In the genomic region with DNA sequence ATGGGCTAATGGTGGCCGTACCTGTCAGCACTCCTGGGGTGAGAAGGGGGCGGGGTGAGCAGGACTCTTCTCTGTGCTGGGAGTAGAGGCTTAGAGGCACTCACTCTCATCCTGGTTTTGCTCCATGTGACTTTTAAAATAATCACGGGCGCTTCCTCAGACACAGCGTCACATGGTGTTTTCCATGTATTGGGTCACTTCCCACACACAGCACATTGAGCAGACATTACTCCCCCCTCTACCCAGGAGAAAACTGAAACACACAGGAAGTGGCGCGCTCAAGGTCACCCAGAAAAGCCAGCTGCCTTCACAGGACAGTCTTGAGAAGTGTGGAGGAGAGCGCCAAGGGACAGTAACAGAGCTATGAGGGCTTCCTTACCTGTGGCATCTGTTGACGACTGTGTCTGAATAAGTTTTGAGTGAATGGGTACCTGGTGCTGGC, we compare ENCODE assay signal across 1 cellular context.
A peak's percentile ranks its signal among the peaks of the same experiment; 100 is the strongest.
TF ChIP-seq lines count a peak whose summit lies in the region.

No MANE protein-coding gene starts in this region.

TF ChIP-seq in HepG2, 621 proteins besides CTCF, POLR2A, EP300 and RAD21 (continued from another document and continues in another):
- TF ChIP-seq, protein P1, sequence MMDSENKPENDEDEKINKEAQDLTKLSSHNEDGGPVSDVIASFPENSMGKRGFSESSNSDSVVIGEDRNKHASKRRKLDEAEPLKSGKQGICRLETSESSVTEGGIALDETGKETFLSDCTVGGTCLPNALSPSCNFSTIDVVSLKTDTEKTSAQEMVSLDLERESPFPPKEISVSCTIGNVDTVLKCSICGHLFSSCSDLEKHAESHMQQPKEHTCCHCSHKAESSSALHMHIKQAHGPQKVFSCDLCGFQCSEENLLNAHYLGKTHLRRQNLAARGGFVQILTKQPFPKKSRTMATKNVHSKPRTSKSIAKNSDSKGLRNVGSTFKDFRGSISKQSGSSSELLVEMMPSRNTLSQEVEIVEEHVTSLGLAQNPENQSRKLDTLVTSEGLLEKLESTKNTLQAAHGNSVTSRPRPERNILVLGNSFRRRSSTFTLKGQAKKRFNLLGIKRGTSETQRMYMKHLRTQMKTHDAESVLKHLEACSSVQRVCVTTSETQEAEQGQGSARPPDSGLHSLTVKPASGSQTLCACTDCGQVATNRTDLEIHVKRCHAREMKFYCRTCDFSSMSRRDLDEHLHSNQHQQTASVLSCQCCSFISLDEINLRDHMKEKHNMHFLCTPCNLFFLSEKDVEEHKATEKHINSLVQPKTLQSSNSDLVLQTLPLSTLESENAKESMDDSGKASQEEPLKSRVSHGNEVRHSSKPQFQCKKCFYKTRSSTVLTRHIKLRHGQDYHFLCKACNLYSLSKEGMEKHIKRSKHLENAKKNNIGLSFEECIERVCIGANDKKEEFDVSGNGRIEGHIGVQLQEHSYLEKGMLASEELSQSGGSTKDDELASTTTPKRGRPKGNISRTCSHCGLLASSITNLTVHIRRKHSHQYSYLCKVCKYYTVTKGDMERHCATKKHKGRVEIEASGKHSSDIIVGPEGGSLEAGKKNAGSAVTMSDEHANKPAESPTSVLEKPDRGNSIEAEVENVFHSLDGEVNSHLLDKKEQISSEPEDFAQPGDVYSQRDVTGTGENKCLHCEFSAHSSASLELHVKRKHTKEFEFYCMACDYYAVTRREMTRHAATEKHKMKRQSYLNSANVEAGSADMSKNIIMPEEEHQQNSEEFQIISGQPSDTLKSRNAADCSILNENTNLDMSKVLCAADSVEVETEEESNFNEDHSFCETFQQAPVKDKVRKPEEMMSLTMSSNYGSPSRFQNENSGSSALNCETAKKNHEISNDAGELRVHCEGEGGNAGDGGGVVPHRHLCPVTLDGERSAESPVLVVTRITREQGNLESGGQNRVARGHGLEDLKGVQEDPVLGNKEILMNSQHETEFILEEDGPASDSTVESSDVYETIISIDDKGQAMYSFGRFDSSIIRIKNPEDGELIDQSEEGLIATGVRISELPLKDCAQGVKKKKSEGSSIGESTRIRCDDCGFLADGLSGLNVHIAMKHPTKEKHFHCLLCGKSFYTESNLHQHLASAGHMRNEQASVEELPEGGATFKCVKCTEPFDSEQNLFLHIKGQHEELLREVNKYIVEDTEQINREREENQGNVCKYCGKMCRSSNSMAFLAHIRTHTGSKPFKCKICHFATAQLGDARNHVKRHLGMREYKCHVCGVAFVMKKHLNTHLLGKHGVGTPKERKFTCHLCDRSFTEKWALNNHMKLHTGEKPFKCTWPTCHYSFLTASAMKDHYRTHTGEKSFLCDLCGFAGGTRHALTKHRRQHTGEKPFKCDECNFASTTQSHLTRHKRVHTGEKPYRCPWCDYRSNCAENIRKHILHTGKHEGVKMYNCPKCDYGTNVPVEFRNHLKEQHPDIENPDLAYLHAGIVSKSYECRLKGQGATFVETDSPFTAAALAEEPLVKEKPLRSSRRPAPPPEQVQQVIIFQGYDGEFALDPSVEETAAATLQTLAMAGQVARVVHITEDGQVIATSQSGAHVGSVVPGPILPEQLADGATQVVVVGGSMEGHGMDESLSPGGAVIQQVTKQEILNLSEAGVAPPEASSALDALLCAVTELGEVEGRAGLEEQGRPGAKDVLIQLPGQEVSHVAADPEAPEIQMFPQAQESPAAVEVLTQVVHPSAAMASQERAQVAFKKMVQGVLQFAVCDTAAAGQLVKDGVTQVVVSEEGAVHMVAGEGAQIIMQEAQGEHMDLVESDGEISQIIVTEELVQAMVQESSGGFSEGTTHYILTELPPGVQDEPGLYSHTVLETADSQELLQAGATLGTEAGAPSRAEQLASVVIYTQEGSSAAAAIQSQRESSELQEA (CRISPR knock-in tag; IDR thresholded peaks at IDR 0.05; ENCODE audit: not compliant biosample characterization) = no peak
- TF ChIP-seq, protein P2, sequence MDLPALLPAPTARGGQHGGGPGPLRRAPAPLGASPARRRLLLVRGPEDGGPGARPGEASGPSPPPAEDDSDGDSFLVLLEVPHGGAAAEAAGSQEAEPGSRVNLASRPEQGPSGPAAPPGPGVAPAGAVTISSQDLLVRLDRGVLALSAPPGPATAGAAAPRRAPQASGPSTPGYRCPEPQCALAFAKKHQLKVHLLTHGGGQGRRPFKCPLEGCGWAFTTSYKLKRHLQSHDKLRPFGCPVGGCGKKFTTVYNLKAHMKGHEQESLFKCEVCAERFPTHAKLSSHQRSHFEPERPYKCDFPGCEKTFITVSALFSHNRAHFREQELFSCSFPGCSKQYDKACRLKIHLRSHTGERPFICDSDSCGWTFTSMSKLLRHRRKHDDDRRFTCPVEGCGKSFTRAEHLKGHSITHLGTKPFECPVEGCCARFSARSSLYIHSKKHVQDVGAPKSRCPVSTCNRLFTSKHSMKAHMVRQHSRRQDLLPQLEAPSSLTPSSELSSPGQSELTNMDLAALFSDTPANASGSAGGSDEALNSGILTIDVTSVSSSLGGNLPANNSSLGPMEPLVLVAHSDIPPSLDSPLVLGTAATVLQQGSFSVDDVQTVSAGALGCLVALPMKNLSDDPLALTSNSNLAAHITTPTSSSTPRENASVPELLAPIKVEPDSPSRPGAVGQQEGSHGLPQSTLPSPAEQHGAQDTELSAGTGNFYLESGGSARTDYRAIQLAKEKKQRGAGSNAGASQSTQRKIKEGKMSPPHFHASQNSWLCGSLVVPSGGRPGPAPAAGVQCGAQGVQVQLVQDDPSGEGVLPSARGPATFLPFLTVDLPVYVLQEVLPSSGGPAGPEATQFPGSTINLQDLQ (CRISPR knock-in tag; IDR thresholded peaks at IDR 0.05) = no peak
- TF ChIP-seq LCORL (IDR thresholded peaks at IDR 0.05) (no peak), LCORL (CRISPR knock-in tag; IDR thresholded peaks at IDR 0.05) (peak; percentile 46), SIN3A (IDR thresholded peaks at IDR 0.05; ENCODE audit: borderline replicate concordance, low read depth, low read length) (peak; percentile 44; the same call in 1 of the 2 replicates), ZNF761 (CRISPR knock-in tag; conservative IDR thresholded peaks at IDR 0.05) (no peak), MED1 (CRISPR knock-in tag; IDR thresholded peaks at IDR 0.05) (peak; percentile 84), GATA4 (IDR thresholded peaks at IDR 0.05; ENCODE audit: borderline replicate concordance, low read depth) (no peak), MED13 (CRISPR knock-in tag; IDR thresholded peaks at IDR 0.05) (no peak), ZNF44 (CRISPR knock-in tag; IDR thresholded peaks at IDR 0.05) (no peak), ZBTB8A (CRISPR knock-in tag; IDR thresholded peaks at IDR 0.05; ENCODE audit: borderline replicate concordance, low read depth) (no peak), JUN (CRISPR knock-in tag; IDR thresholded peaks at IDR 0.05) (no peak), SNAI1 (CRISPR knock-in tag; IDR thresholded peaks at IDR 0.05; ENCODE audit: borderline replicate concordance) (no peak), ZSCAN30 (CRISPR knock-in tag; IDR thresholded peaks at IDR 0.05) (no peak), KLF9 (CRISPR knock-in tag; IDR thresholded peaks at IDR 0.05; ENCODE audit: low read depth) (no peak), ZNF619 (CRISPR knock-in tag; IDR thresholded peaks at IDR 0.05) (no peak), ZNF629 (CRISPR knock-in tag; conservative IDR thresholded peaks at IDR 0.05) (no peak), ZNF780A (CRISPR knock-in tag; IDR thresholded peaks at IDR 0.05) (no peak), ZNF615 (CRISPR knock-in tag; IDR thresholded peaks at IDR 0.05; ENCODE audit: borderline replicate concordance) (no peak), ZNF850 (CRISPR knock-in tag; conservative IDR thresholded peaks at IDR 0.05) (no peak), SMAD1 (CRISPR knock-in tag; IDR thresholded peaks at IDR 0.05; ENCODE audit: borderline replicate concordance, low read depth) (no peak), ZMYM2 (CRISPR knock-in tag; IDR thresholded peaks at IDR 0.05) (no peak), ZNF567 (CRISPR knock-in tag; IDR thresholded peaks at IDR 0.05; ENCODE audit: borderline replicate concordance) (no peak), PHF20 (CRISPR knock-in tag; IDR thresholded peaks at IDR 0.05) (no peak; the same call in 1 of the 2 replicates), RORA (CRISPR knock-in tag; IDR thresholded peaks at IDR 0.05) (no peak), MBNL3 (CRISPR knock-in tag; conservative IDR thresholded peaks at IDR 0.05) (no peak), SRY (CRISPR knock-in tag; IDR thresholded peaks at IDR 0.05) (no peak), ZSCAN22 (CRISPR knock-in tag; IDR thresholded peaks at IDR 0.05) (no peak), RFX5 (IDR thresholded peaks at IDR 0.05; ENCODE audit: low read depth, low read length) (no peak; the same call in 1 of the 2 replicates)
- TF ChIP-seq, protein P3, sequence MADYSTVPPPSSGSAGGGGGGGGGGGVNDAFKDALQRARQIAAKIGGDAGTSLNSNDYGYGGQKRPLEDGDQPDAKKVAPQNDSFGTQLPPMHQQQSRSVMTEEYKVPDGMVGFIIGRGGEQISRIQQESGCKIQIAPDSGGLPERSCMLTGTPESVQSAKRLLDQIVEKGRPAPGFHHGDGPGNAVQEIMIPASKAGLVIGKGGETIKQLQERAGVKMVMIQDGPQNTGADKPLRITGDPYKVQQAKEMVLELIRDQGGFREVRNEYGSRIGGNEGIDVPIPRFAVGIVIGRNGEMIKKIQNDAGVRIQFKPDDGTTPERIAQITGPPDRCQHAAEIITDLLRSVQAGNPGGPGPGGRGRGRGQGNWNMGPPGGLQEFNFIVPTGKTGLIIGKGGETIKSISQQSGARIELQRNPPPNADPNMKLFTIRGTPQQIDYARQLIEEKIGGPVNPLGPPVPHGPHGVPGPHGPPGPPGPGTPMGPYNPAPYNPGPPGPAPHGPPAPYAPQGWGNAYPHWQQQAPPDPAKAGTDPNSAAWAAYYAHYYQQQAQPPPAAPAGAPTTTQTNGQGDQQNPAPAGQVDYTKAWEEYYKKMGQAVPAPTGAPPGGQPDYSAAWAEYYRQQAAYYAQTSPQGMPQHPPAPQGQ (CRISPR knock-in tag; IDR thresholded peaks at IDR 0.05; ENCODE audit: borderline replicate concordance) = no peak
- TF ChIP-seq, protein P4, sequence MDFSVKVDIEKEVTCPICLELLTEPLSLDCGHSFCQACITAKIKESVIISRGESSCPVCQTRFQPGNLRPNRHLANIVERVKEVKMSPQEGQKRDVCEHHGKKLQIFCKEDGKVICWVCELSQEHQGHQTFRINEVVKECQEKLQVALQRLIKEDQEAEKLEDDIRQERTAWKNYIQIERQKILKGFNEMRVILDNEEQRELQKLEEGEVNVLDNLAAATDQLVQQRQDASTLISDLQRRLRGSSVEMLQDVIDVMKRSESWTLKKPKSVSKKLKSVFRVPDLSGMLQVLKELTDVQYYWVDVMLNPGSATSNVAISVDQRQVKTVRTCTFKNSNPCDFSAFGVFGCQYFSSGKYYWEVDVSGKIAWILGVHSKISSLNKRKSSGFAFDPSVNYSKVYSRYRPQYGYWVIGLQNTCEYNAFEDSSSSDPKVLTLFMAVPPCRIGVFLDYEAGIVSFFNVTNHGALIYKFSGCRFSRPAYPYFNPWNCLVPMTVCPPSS (IDR thresholded peaks at IDR 0.05) = no peak
- TF ChIP-seq, protein P5, sequence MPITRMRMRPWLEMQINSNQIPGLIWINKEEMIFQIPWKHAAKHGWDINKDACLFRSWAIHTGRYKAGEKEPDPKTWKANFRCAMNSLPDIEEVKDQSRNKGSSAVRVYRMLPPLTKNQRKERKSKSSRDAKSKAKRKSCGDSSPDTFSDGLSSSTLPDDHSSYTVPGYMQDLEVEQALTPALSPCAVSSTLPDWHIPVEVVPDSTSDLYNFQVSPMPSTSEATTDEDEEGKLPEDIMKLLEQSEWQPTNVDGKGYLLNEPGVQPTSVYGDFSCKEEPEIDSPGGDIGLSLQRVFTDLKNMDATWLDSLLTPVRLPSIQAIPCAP (CRISPR knock-in tag; IDR thresholded peaks at IDR 0.05; ENCODE audit: low read depth) = no peak
- TF ChIP-seq, protein P6, sequence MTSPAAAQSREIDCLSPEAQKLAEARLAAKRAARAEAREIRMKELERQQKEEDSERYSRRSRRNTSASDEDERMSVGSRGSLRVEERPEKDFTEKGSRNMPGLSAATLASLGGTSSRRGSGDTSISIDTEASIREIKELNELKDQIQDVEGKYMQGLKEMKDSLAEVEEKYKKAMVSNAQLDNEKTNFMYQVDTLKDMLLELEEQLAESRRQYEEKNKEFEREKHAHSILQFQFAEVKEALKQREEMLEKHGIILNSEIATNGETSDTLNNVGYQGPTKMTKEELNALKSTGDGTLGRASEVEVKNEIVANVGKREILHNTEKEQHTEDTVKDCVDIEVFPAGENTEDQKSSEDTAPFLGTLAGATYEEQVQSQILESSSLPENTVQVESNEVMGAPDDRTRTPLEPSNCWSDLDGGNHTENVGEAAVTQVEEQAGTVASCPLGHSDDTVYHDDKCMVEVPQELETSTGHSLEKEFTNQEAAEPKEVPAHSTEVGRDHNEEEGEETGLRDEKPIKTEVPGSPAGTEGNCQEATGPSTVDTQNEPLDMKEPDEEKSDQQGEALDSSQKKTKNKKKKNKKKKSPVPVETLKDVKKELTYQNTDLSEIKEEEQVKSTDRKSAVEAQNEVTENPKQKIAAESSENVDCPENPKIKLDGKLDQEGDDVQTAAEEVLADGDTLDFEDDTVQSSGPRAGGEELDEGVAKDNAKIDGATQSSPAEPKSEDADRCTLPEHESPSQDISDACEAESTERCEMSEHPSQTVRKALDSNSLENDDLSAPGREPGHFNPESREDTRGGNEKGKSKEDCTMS (CRISPR knock-in tag; conservative IDR thresholded peaks at IDR 0.05) = no peak
- TF ChIP-seq, protein P7, sequence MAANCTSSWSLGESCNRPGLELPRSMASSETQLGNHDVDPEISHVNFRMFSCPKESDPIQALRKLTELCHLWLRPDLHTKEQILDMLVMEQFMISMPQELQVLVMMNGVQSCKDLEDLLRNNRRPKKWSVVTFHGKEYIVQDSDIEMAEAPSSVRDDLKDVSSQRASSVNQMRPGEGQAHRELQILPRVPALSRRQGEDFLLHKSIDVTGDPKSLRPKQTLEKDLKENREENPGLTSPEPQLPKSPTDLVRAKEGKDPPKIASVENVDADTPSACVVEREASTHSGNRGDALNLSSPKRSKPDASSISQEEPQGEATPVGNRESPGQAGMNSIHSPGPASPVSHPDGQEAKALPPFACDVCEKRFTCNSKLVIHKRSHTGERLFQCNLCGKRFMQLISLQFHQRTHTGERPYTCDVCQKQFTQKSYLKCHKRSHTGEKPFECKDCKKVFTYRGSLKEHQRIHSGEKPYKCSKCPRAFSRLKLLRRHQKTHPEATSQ (CRISPR knock-in tag; IDR thresholded peaks at IDR 0.05; ENCODE audit: borderline replicate concordance) = no peak
- TF ChIP-seq, protein P8, sequence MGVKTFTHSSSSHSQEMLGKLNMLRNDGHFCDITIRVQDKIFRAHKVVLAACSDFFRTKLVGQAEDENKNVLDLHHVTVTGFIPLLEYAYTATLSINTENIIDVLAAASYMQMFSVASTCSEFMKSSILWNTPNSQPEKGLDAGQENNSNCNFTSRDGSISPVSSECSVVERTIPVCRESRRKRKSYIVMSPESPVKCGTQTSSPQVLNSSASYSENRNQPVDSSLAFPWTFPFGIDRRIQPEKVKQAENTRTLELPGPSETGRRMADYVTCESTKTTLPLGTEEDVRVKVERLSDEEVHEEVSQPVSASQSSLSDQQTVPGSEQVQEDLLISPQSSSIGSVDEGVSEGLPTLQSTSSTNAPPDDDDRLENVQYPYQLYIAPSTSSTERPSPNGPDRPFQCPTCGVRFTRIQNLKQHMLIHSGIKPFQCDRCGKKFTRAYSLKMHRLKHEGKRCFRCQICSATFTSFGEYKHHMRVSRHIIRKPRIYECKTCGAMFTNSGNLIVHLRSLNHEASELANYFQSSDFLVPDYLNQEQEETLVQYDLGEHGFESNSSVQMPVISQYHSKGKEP (CRISPR knock-in tag; IDR thresholded peaks at IDR 0.05) = no peak
